ENCODE assay signal across 17 cellular contexts in genomic region chr12:39277416-39277815, GRCh38.
DNase-seq lines count a peak whose midpoint lies in the region; ATAC-seq and TF ChIP-seq lines count a peak whose summit lies in the region.
"Had no signal": no experiment of that assay in that cellular context is flagged by ENCODE, and none has a peak within 500 bp of the region (broad histone marks: within the 10 kb centered on the region; RNA-seq: fewer than 3 reads in every experiment).

No MANE protein-coding gene starts in this region.

- no peak overlapping the region for H3K27ac Mint-ChIP-seq in activated naive CD4-positive, alpha-beta T cell treated with anti-CD3 and anti-CD28 coated beads, Interleukin-2, amount 50 U/mL, for 72 hours
- H3K27ac Mint-ChIP-seq: endodermal cell; memory B cell; stimulated activated effector memory CD8-positive, alpha-beta T cell treated with anti-CD3 and anti-CD28 coated beads, Interleukin-12 subunit alpha, Interleukin-12 subunit beta, amount 100 ng/mL, for 72 hours had no signal

- no peak overlapping the region for H3K4me3 ChIP-seq in NB4 (ENCODE audit: low read depth, low read length)
- H3K4me3 ChIP-seq: gastrocnemius medialis, sigmoid colon, vagina had no signal

- intact Hi-C loops in left colon (cut with DNase I, micrococcal nuclease): no loop called here

- no peaks in the 10 kb centered on the region for H3K36me3 Mint-ChIP-seq in activated naive CD4-positive, alpha-beta T cell treated with anti-CD3 and anti-CD28 coated beads, Interleukin-2, amount 50 U/mL, for 72 hours
- H3K36me3 Mint-ChIP-seq: memory B cell; stimulated activated effector memory CD8-positive, alpha-beta T cell treated with anti-CD3 and anti-CD28 coated beads, Interleukin-12 subunit alpha, Interleukin-12 subunit beta, amount 100 ng/mL, for 72 hours had no signal

- DNase-seq in activated naive CD4-positive, alpha-beta T cell treated with anti-CD3 and anti-CD28 coated beads, Interleukin-2, amount 50 U/mL, for 72 hours (ENCODE audit: low spot score in 2 of 2): no peak
- DNase-seq in activated naive CD4-positive, alpha-beta T cell (lab: John Stamatoyannopoulos, UW): no peak
- DNase-seq in NB4 (ENCODE audit: low read depth) (peak; percentile 12), left colon (no peak)
- no peak for DNase-seq in stimulated activated naive CD4-positive, alpha-beta T cell treated with Interleukin-2 at 50 U/mL for 16 hours (lab: John Stamatoyannopoulos, UW)
- DNase-seq: endodermal cell, gastrocnemius medialis, NCI-H1417, NCI-H510A, sigmoid colon had no signal

- TF ChIP-seq POLR2A in NB4 (IDR thresholded peaks at IDR 0.05; ENCODE audit: extremely low read depth, insufficient read length): no peak

- peak; percentile 26 to 72 for ATAC-seq in activated naive CD4-positive, alpha-beta T cell treated with anti-CD3 and anti-CD28 coated beads, Interleukin-2, amount 50 U/mL, for 72 hours
- ATAC-seq in HG02870 (IDR thresholded peaks at IDR 0.05; ENCODE audit: unreplicated experiment) (peak; percentile 83), left colon (peak; percentile 31), HG03097 (IDR thresholded peaks at IDR 0.05; ENCODE audit: low FRiP score, unreplicated experiment) (no peak), HG02588 (IDR thresholded peaks at IDR 0.05; ENCODE audit: unreplicated experiment) (no peak)
- ATAC-seq: gastrocnemius medialis; stimulated activated effector memory CD8-positive, alpha-beta T cell treated with anti-CD3 and anti-CD28 coated beads, Interleukin-12 subunit alpha, Interleukin-12 subunit beta, amount 100 ng/mL, for 72 hours had no signal

- H3K9me3 Mint-ChIP-seq in activated naive CD4-positive, alpha-beta T cell treated with anti-CD3 and anti-CD28 coated beads, Interleukin-2, amount 50 U/mL, for 72 hours: no peaks in the 10 kb centered on the region
- H3K9me3 Mint-ChIP-seq: central memory CD8-positive, alpha-beta T cell; endodermal cell; memory B cell; stimulated activated effector memory CD8-positive, alpha-beta T cell treated with anti-CD3 and anti-CD28 coated beads, Interleukin-12 subunit alpha, Interleukin-12 subunit beta, amount 100 ng/mL, for 72 hours had no signal

- TF ChIP-seq CTCF in NB4 (IDR thresholded peaks at IDR 0.05; ENCODE audit: low read depth, low read length): no peak

Comparison
In these comparisons a context has a peak if more than half of its experiments do, and no peak if none do; other contexts are left out.
1. ATAC-seq: peak in activated naive CD4-positive, alpha-beta T cell treated with anti-CD3 and anti-CD28 coated beads, Interleukin-2, amount 50 U/mL, for 72 hours (2 of 2), HG02870 (single experiment) and left colon (single experiment); none in HG03097 (single experiment) and HG02588 (single experiment).